Comparison of ENCODE assay signal across 15 cellular contexts in the genomic region with DNA sequence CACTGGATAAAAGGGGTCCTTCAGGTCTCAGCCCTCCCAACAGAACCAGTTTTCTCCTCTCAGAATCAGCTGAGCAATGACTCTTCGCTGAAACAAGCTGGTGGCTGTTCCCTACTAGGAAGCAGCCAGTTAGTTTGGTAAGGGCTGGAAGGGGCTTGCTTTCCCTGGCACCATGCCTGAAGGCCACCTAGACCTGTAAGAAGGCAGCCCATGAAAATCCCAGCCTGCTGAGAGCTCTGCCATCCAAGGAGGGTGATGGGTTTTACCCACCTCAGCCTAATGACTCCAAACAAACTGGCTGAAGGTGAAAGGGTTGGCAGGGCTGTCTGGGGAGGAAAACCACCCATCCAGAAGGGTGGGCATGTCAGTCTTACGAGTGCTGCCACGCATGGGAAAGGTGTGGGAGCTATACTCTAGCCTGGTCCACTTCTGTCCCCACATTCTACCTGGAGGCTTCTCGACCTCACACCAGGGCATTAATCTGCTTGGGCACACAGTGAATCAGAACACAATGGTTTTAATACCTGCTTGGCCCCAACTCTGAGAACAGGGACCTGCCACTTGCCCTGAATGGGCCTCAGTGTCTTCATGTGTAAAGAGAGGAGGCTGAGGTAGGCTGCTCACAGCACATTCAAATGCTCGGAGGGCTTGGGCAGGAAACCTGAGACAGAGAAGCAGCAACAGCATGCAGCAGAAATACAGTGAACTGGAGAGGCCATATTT. TPM values are rescaled to one million over a fixed set of nuclear protein-coding genes. Genes with fewer than 3 reads are reported as not detected.
DNase-seq lines count a peak whose midpoint lies in the region; ATAC-seq and TF ChIP-seq lines count a peak whose summit lies in the region.
"Had no signal": no experiment of that assay in that cellular context is flagged by ENCODE, and none has a peak within 500 bp of the region (broad histone marks: within the 10 kb centered on the region; RNA-seq: fewer than 3 reads in every experiment).

No MANE protein-coding gene starts in this region.

- POLR2A ChIA-PET in activated CD8-positive, alpha-beta T cell treated with anti-CD3 and anti-CD28 coated beads, Interleukin-2, amount 10 ng/mL, durations not matched to agents 7 days and 5 days (lab: Charles Lee) = no interaction called here
- POLR2A ChIA-PET in activated CD8-positive, alpha-beta T cell treated with anti-CD3 and anti-CD28 coated beads for 36 hours (lab: Charles Lee) = interaction anchor here (2.1 kb wide), 1 partner anchor 64 kb away, joined by 5 read pairs; no protein-coding TSS in a partner anchor

- H3K27me3 ChIP-seq in tibial artery = no peaks in the 10 kb centered on the region
- H3K27me3 ChIP-seq: pancreas had no signal

- peaks cover 0 to 61% (median 51%) of the 10 kb centered on the region in 4 donors for H3K4me1 ChIP-seq in tibial artery

- CTCF ChIA-PET in activated CD8-positive, alpha-beta T cell treated with anti-CD3 and anti-CD28 coated beads, Interleukin-2, amount 10 ng/mL, durations not matched to agents 7 days and 5 days (lab: Charles Lee) = interaction anchor here (1.2 to 3.3 kb wide), 3 partner anchors 8 to 64 kb away, joined by 3 to 30 read pairs (median 4); no protein-coding TSS in a partner anchor
- CTCF ChIA-PET in activated CD8-positive, alpha-beta T cell treated with anti-CD3 and anti-CD28 coated beads for 36 hours (lab: Charles Lee) = no interaction called here

- no peaks in the 10 kb centered on the region for H3K9me3 Mint-ChIP-seq in activated CD8-positive, alpha-beta T cell treated with anti-CD3 and anti-CD28 coated beads, Interleukin-2, amount 10 ng/mL, durations not matched to agents 7 days and 5 days (ENCODE audit: insufficient read depth)
- no peaks in the 10 kb centered on the region for H3K9me3 Mint-ChIP-seq in activated CD8-positive, alpha-beta T cell treated with anti-CD3 and anti-CD28 coated beads for 36 hours
- H3K9me3 Mint-ChIP-seq in chondrocyte (ENCODE audit: low read depth) = no peaks in the 10 kb centered on the region
- H3K9me3 Mint-ChIP-seq in nephron progenitor cell = no peaks in the 10 kb centered on the region

- no peak overlapping the region for H3K4me3 Mint-ChIP-seq in activated CD8-positive, alpha-beta T cell treated with anti-CD3 and anti-CD28 coated beads, Interleukin-2, amount 10 ng/mL, durations not matched to agents 7 days and 5 days
- H3K4me3 Mint-ChIP-seq in activated CD8-positive, alpha-beta T cell treated with anti-CD3 and anti-CD28 coated beads for 36 hours = no peak overlapping the region
- H3K4me3 Mint-ChIP-seq in chondrocyte (ENCODE audit: unreplicated experiment) (no peak overlapping the region), nephron progenitor cell (no peak overlapping the region)

- H3K4me1 Mint-ChIP-seq in activated CD8-positive, alpha-beta T cell treated with anti-CD3 and anti-CD28 coated beads, Interleukin-2, amount 10 ng/mL, durations not matched to agents 7 days and 5 days (ENCODE audit: low read depth) = peaks cover 38% of the 10 kb centered on the region
- peaks cover 38% of the 10 kb centered on the region for H3K4me1 Mint-ChIP-seq in activated CD8-positive, alpha-beta T cell treated with anti-CD3 and anti-CD28 coated beads for 36 hours (ENCODE audit: low read depth)
- H3K4me1 Mint-ChIP-seq in chondrocyte (ENCODE audit: low read depth) = peaks cover 29% of the 10 kb centered on the region
- H3K4me1 Mint-ChIP-seq in nephron progenitor cell = peaks cover 57% of the 10 kb centered on the region

- intact Hi-C loops in activated CD8-positive, alpha-beta T cell treated with anti-CD3 and anti-CD28 coated beads for 36 hours (cut with micrococcal nuclease) = no loop called here
- intact Hi-C loops in tibial artery (cut with DNase I; ENCODE audit: low total_unique reads) = loop anchor here (5.0 to 10.0 kb wide), 2 partner anchors 420 to 542 kb away; no protein-coding TSS in a partner anchor

- peak overlapping the region; percentile 85 to 100 for H3K27ac ChIP-seq in tibial artery

- no peak overlapping the region for H3K27ac Mint-ChIP-seq in activated CD8-positive, alpha-beta T cell treated with anti-CD3 and anti-CD28 coated beads, Interleukin-2, amount 10 ng/mL, durations not matched to agents 7 days and 5 days
- no peak overlapping the region for H3K27ac Mint-ChIP-seq in activated CD8-positive, alpha-beta T cell treated with anti-CD3 and anti-CD28 coated beads for 36 hours
- H3K27ac Mint-ChIP-seq in chondrocyte (ENCODE audit: unreplicated experiment) = peak overlapping the region; percentile 95
- H3K27ac Mint-ChIP-seq in nephron progenitor cell = peak overlapping the region; percentile 48

- no peaks in the 10 kb centered on the region for H3K27me3 Mint-ChIP-seq in activated CD8-positive, alpha-beta T cell treated with anti-CD3 and anti-CD28 coated beads, Interleukin-2, amount 10 ng/mL, durations not matched to agents 7 days and 5 days (ENCODE audit: low read depth)
- no peaks in the 10 kb centered on the region for H3K27me3 Mint-ChIP-seq in activated CD8-positive, alpha-beta T cell treated with anti-CD3 and anti-CD28 coated beads for 36 hours
- no peaks in the 10 kb centered on the region for H3K27me3 Mint-ChIP-seq in chondrocyte (ENCODE audit: low read depth)
- peaks cover 4% of the 10 kb centered on the region for H3K27me3 Mint-ChIP-seq in nephron progenitor cell (ENCODE audit: low read depth, poor library complexity)

- H3K36me3 ChIP-seq in tibial artery = peaks cover 71 to 100% (median 91%) of the 10 kb centered on the region in 3 donors

- ATAC-seq in activated CD8-positive, alpha-beta T cell treated with anti-CD3 and anti-CD28 coated beads, Interleukin-2, amount 10 ng/mL, durations not matched to agents 7 days and 5 days = no peak
- no peak for ATAC-seq in activated CD8-positive, alpha-beta T cell treated with anti-CD3 and anti-CD28 coated beads for 36 hours
- no peak for ATAC-seq in GM18511 (IDR thresholded peaks at IDR 0.05; ENCODE audit: unreplicated experiment)
- ATAC-seq in HG02938 (IDR thresholded peaks at IDR 0.05; ENCODE audit: unreplicated experiment) = no peak
- ATAC-seq in HG03175 (IDR thresholded peaks at IDR 0.05; ENCODE audit: unreplicated experiment) = no peak
- ATAC-seq: left colon had no signal

- no peak overlapping the region for H3K4me3 ChIP-seq in tibial artery
- H3K4me3 ChIP-seq: K562, pancreas had no signal

- DNase-seq in activated CD8-positive, alpha-beta T cell treated with anti-CD3 and anti-CD28 coated beads, Interleukin-2, amount 10 ng/mL, durations not matched to agents 7 days and 5 days = peak; percentile 13
- DNase-seq in activated CD8-positive, alpha-beta T cell treated with anti-CD3 and anti-CD28 coated beads for 36 hours = no peak
- DNase-seq in chondrocyte (ENCODE audit: low spot score) (no peak), nephron progenitor cell (no peak), tibial artery (peak in 1 of 2 donors; percentile 66)
- DNase-seq: activated CD4-positive, CD25-positive, alpha-beta regulatory T cell; activated gamma-delta T cell treated with Interleukin-2 at 50 U/mL for 16 hours; NCI-H187; SK-N-SH had no signal

- H3K9me3 ChIP-seq in tibial artery = no peaks in the 10 kb centered on the region
- H3K9me3 ChIP-seq: pancreas, SK-N-SH had no signal

- H3K36me3 Mint-ChIP-seq in activated CD8-positive, alpha-beta T cell treated with anti-CD3 and anti-CD28 coated beads, Interleukin-2, amount 10 ng/mL, durations not matched to agents 7 days and 5 days (ENCODE audit: low read depth) = peaks cover 55% of the 10 kb centered on the region
- H3K36me3 Mint-ChIP-seq in activated CD8-positive, alpha-beta T cell treated with anti-CD3 and anti-CD28 coated beads for 36 hours (ENCODE audit: low read depth) = peaks cover 18% of the 10 kb centered on the region
- H3K36me3 Mint-ChIP-seq in chondrocyte (ENCODE audit: low read depth) (peaks cover 15% of the 10 kb centered on the region), nephron progenitor cell (ENCODE audit: low read depth) (peaks cover 5% of the 10 kb centered on the region)

- no peak for TF ChIP-seq CTCF in activated CD8-positive, alpha-beta T cell treated with anti-CD3 and anti-CD28 coated beads for 36 hours (IDR thresholded peaks at IDR 0.05)
- no peak for TF ChIP-seq CTCF in chondrocyte (IDR thresholded peaks at IDR 0.05)
- TF ChIP-seq CTCF in nephron progenitor cell (IDR thresholded peaks at IDR 0.05) = no peak
- TF ChIP-seq CTCF in tibial artery (IDR thresholded peaks at IDR 0.05) = no peak

RNA-seq across cellular contexts. Expression of gene CD46, which starts 53.1 kb away (rescaled TPM):
- 10 to 100 TPM; 94.1 to 98.3 TPM for total RNA-seq in activated CD8-positive, alpha-beta T cell treated with anti-CD3 and anti-CD28 coated beads, Interleukin-2, amount 10 ng/mL, durations not matched to agents 7 days and 5 days
- total RNA-seq in activated CD8-positive, alpha-beta T cell treated with anti-CD3 and anti-CD28 coated beads for 36 hours = 10 to 100 TPM; 77.7 to 84.3 TPM
- total RNA-seq in chondrocyte = 96.4 to 99.9 TPM (median 97.8 TPM) in 3 replicates

Comparison
In these comparisons a context has a peak if more than half of its experiments do, and no peak if none do; other contexts are left out.
1. H3K27ac Mint-ChIP-seq: peak in chondrocyte (single experiment) and nephron progenitor cell (single experiment); none in activated CD8-positive, alpha-beta T cell treated with anti-CD3 and anti-CD28 coated beads, Interleukin-2, amount 10 ng/mL, durations not matched to agents 7 days and 5 days (single experiment) and activated CD8-positive, alpha-beta T cell treated with anti-CD3 and anti-CD28 coated beads for 36 hours (single experiment).